In genomic region chr1:25312806-25313470, GRCh38 we compare ENCODE assay signal across 17 cellular contexts. TPM values are rescaled to one million over a fixed set of nuclear protein-coding genes. Genes with fewer than 3 reads are reported as not detected.
"Had no signal": no experiment of that assay in that cellular context is flagged by ENCODE, and none has a peak within 500 bp of the region (broad histone marks: within the 10 kb centered on the region; RNA-seq: fewer than 3 reads in every experiment).

No MANE protein-coding gene starts in this region.

RNA-seq across cellular contexts. Expression of gene RHD, which starts 40.6 kb away (rescaled TPM):
- total RNA-seq: naive thymus-derived CD8-positive, alpha-beta T cell; natural killer cell treated with Interleukin-12 subunit alpha and Interleukin-12 subunit beta and Interleukin-15 and Interleukin-18, amount 100 ng/mL, for 72 hours; omental fat pad; osteoblast; osteocyte; ovary; pancreas; posterior vena cava; progenitor cell of endocrine pancreas; prostate gland; pulmonary artery endothelial cell; renal cortical epithelial cell; smooth muscle cell had no signal
- polyA plus RNA-seq: neural cell, ovary, pancreas, psoas muscle, sigmoid colon, small intestine, smooth muscle cell had no signal
